1 cellular context compared by ENCODE assay signal in the genomic region with DNA sequence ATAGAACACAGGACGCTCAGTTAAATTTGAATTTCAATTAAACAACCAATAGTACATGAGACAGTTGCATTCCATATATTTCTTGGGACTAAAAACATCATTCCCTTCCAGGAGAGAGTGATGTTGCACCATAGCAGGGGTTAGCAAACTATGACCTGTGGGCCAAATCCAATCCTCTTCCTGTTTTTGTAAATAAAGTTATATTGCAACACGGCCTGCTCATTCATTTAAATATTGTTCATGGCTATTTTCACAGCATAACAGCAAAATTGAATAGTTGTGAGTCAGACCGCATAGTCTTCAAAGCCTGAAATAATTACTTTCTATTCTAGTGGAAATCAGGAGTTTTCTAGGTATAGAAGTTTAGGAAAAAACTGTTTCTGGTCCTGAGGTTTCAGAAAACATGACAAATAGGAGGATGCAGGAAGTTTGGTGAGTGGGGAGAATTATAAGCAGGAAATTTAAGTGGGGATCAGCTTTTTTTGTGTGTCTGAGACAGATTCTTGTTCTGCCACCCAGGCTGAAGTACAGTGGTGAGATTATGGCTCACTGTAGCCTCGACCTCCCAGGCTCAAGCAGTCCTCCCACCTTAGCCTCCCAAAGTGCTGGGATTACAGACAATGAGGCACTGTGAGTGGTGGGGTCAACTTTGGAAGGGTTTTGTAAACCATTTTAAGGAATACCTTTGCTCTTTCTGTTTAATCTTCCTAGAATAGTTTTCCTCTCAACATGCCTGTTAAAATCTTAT.
A peak's percentile ranks its signal among the peaks of the same experiment; 100 is the strongest.
TF ChIP-seq lines count a peak whose summit lies in the region.

No MANE protein-coding gene starts in this region.

TF ChIP-seq in HepG2, 621 proteins besides CTCF, POLR2A, EP300 and RAD21 (continued from another document and continues in another):
- TF ChIP-seq NCOR1 (IDR thresholded peaks at IDR 0.05; ENCODE audit: borderline replicate concordance, low read length) = peak; percentile 13; the same call in 1 of the 2 replicates
- no peak for TF ChIP-seq NFKB2 (CRISPR knock-in tag; IDR thresholded peaks at IDR 0.05; ENCODE audit: borderline replicate concordance)
- no peak for TF ChIP-seq ZFAT (CRISPR knock-in tag; conservative IDR thresholded peaks at IDR 0.05)
- no peak for TF ChIP-seq ZNF18 (CRISPR knock-in tag; IDR thresholded peaks at IDR 0.05; ENCODE audit: insufficient replicate concordance)
- no peak for TF ChIP-seq ZNF318 (CRISPR knock-in tag; IDR thresholded peaks at IDR 0.05)
- TF ChIP-seq ATF7 (IDR thresholded peaks at IDR 0.05) = no peak
- TF ChIP-seq ATF7 (CRISPR knock-in tag; IDR thresholded peaks at IDR 0.05) = no peak
- no peak for TF ChIP-seq ZNF773 (CRISPR knock-in tag; IDR thresholded peaks at IDR 0.05; ENCODE audit: borderline replicate concordance)
- TF ChIP-seq ATM (IDR thresholded peaks at IDR 0.05; ENCODE audit: borderline replicate concordance) = no peak
- TF ChIP-seq SAP130 (CRISPR knock-in tag; IDR thresholded peaks at IDR 0.05; ENCODE audit: low read depth) = peak; percentile 61
- no peak for TF ChIP-seq KLF15 (CRISPR knock-in tag; IDR thresholded peaks at IDR 0.05; ENCODE audit: borderline replicate concordance)
- no peak for TF ChIP-seq ASH2L (IDR thresholded peaks at IDR 0.05; ENCODE audit: insufficient read length, low read depth, low read length)
- TF ChIP-seq HOXD1 (CRISPR knock-in tag; IDR thresholded peaks at IDR 0.05) = no peak
- TF ChIP-seq CEBPB (IDR thresholded peaks at IDR 0.05; ENCODE audit: borderline replicate concordance, low read depth, low read length) = peak; percentile 94
- no peak for TF ChIP-seq RFXANK (CRISPR knock-in tag; IDR thresholded peaks at IDR 0.05)
- TF ChIP-seq NCOA5 (CRISPR knock-in tag; IDR thresholded peaks at IDR 0.05) = no peak
- TF ChIP-seq, protein P1, sequence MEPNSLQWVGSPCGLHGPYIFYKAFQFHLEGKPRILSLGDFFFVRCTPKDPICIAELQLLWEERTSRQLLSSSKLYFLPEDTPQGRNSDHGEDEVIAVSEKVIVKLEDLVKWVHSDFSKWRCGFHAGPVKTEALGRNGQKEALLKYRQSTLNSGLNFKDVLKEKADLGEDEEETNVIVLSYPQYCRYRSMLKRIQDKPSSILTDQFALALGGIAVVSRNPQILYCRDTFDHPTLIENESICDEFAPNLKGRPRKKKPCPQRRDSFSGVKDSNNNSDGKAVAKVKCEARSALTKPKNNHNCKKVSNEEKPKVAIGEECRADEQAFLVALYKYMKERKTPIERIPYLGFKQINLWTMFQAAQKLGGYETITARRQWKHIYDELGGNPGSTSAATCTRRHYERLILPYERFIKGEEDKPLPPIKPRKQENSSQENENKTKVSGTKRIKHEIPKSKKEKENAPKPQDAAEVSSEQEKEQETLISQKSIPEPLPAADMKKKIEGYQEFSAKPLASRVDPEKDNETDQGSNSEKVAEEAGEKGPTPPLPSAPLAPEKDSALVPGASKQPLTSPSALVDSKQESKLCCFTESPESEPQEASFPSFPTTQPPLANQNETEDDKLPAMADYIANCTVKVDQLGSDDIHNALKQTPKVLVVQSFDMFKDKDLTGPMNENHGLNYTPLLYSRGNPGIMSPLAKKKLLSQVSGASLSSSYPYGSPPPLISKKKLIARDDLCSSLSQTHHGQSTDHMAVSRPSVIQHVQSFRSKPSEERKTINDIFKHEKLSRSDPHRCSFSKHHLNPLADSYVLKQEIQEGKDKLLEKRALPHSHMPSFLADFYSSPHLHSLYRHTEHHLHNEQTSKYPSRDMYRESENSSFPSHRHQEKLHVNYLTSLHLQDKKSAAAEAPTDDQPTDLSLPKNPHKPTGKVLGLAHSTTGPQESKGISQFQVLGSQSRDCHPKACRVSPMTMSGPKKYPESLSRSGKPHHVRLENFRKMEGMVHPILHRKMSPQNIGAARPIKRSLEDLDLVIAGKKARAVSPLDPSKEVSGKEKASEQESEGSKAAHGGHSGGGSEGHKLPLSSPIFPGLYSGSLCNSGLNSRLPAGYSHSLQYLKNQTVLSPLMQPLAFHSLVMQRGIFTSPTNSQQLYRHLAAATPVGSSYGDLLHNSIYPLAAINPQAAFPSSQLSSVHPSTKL (CRISPR knock-in tag; IDR thresholded peaks at IDR 0.05) = peak; percentile 90
- no peak for TF ChIP-seq AGO2 (optimal IDR thresholded peaks at IDR 0.05; ENCODE audit: low read depth, low read length)
- TF ChIP-seq TP53 (CRISPR knock-in tag; conservative IDR thresholded peaks at IDR 0.05) = no peak
- no peak for TF ChIP-seq ZNF33B (CRISPR knock-in tag; IDR thresholded peaks at IDR 0.05)
- TF ChIP-seq SP1 (IDR thresholded peaks at IDR 0.05) = no peak
- TF ChIP-seq SP1 (CRISPR knock-in tag; IDR thresholded peaks at IDR 0.05) = no peak
- TF ChIP-seq ZFP41 (CRISPR knock-in tag; IDR thresholded peaks at IDR 0.05; ENCODE audit: borderline replicate concordance) = no peak
- TF ChIP-seq ZNF562 (CRISPR knock-in tag; IDR thresholded peaks at IDR 0.05; ENCODE audit: borderline replicate concordance) = no peak
- TF ChIP-seq ZBTB7B (CRISPR knock-in tag; IDR thresholded peaks at IDR 0.05) = no peak
- TF ChIP-seq PLRG1 (conservative IDR thresholded peaks at IDR 0.05) = no peak
- TF ChIP-seq ARNTL (CRISPR knock-in tag; IDR thresholded peaks at IDR 0.05) = no peak
- TF ChIP-seq JDP2 (CRISPR knock-in tag; IDR thresholded peaks at IDR 0.05; ENCODE audit: borderline replicate concordance) = no peak
- TF ChIP-seq NPAS2 (CRISPR knock-in tag; IDR thresholded peaks at IDR 0.05; ENCODE audit: borderline replicate concordance) = no peak
- TF ChIP-seq HNRNPH1 (optimal IDR thresholded peaks at IDR 0.05; ENCODE audit: low read depth, low read length) = no peak
- no peak for TF ChIP-seq MEF2D (CRISPR knock-in tag; IDR thresholded peaks at IDR 0.05)
- TF ChIP-seq, protein P2, sequence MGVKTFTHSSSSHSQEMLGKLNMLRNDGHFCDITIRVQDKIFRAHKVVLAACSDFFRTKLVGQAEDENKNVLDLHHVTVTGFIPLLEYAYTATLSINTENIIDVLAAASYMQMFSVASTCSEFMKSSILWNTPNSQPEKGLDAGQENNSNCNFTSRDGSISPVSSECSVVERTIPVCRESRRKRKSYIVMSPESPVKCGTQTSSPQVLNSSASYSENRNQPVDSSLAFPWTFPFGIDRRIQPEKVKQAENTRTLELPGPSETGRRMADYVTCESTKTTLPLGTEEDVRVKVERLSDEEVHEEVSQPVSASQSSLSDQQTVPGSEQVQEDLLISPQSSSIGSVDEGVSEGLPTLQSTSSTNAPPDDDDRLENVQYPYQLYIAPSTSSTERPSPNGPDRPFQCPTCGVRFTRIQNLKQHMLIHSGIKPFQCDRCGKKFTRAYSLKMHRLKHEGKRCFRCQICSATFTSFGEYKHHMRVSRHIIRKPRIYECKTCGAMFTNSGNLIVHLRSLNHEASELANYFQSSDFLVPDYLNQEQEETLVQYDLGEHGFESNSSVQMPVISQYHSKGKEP (CRISPR knock-in tag; IDR thresholded peaks at IDR 0.05) = no peak
- no peak for TF ChIP-seq ZNF672 (CRISPR knock-in tag; IDR thresholded peaks at IDR 0.05)
- no peak for TF ChIP-seq MED13 (CRISPR knock-in tag; IDR thresholded peaks at IDR 0.05)
- no peak for TF ChIP-seq KMT2B (CRISPR knock-in tag; IDR thresholded peaks at IDR 0.05)
- TF ChIP-seq MTF1 (CRISPR knock-in tag; IDR thresholded peaks at IDR 0.05) = no peak
- TF ChIP-seq ZBTB49 (CRISPR knock-in tag; IDR thresholded peaks at IDR 0.05; ENCODE audit: borderline replicate concordance) = no peak
- TF ChIP-seq, protein P3, sequence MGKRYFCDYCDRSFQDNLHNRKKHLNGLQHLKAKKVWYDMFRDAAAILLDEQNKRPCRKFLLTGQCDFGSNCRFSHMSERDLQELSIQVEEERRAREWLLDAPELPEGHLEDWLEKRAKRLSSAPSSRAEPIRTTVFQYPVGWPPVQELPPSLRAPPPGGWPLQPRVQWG (CRISPR knock-in tag; IDR thresholded peaks at IDR 0.05; ENCODE audit: borderline replicate concordance, low read depth) = no peak
- no peak for TF ChIP-seq ZNF44 (CRISPR knock-in tag; IDR thresholded peaks at IDR 0.05)
- TF ChIP-seq PCBP1 (IDR thresholded peaks at IDR 0.05; ENCODE audit: borderline replicate concordance, low read depth, low read length) = no peak
- TF ChIP-seq ZNF205 (CRISPR knock-in tag; IDR thresholded peaks at IDR 0.05) = no peak
- TF ChIP-seq, protein P4, sequence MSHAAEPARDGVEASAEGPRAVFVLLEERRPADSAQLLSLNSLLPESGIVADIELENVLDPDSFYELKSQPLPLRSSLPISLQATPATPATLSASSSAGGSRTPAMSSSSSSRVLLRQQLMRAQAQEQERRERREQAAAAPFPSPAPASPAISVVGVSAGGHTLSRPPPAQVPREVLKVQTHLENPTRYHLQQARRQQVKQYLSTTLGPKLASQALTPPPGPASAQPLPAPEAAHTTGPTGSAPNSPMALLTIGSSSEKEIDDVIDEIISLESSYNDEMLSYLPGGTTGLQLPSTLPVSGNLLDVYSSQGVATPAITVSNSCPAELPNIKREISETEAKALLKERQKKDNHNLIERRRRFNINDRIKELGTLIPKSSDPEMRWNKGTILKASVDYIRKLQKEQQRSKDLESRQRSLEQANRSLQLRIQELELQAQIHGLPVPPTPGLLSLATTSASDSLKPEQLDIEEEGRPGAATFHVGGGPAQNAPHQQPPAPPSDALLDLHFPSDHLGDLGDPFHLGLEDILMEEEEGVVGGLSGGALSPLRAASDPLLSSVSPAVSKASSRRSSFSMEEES (CRISPR knock-in tag; IDR thresholded peaks at IDR 0.05) = no peak
- 0 out of 2 replicates have a peak, but pooled peaks have one; percentile 74 for TF ChIP-seq ZNF614 (CRISPR knock-in tag; IDR thresholded peaks at IDR 0.05; ENCODE audit: borderline replicate concordance)
- no peak for TF ChIP-seq ZFP62 (CRISPR knock-in tag; IDR thresholded peaks at IDR 0.05)
